9 cellular contexts compared by ENCODE assay signal in the genomic region with DNA sequence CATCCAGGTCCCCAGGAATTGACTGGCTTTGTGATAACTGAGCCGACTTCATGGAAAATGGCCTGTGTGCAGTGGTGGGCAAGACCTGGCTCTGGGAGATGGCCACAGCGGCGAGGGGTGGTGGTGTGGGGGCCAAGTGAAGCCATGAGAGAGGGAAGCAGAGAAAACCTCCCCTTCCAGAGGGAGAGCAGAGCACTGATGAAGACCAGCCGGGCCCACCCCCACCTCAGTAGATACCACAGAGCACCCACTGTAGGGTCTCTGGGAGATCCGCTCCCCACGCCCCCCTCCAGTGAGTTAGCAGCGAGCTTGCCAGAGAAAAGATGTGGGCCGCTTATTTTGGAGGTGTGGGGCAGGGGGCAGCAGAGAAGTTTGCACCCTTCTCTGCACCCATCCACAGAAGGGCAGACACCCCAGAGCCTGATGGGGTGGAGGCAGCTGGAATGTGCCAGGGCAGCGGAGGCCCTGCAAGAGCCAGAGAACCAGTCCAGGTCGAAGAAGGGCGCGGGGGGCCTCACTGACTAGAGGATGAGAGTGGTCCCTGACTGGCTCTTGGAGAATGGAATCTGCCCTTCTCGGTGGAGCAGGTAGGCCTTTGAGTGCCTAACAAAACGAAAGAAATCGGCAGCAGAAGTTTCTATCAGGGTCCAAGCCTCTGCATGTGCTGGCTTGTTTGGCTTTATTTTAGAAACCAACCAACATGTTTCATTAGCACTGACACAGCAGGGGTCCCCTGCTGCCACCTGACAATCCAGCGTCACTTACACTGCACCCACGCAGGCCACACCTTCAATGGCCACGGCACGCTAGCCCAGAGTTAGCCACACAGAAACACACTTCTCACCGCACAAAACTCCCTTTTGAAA. TPM values are rescaled to one million over a fixed set of nuclear protein-coding genes. Genes with fewer than 3 reads are reported as not detected.
DNase-seq lines count a peak whose midpoint lies in the region; ATAC-seq, FAIRE-seq and TF ChIP-seq lines count a peak whose summit lies in the region.
"Had no signal": no experiment of that assay in that cellular context is flagged by ENCODE, and none has a peak within 500 bp of the region (broad histone marks: within the 10 kb centered on the region; RNA-seq: fewer than 3 reads in every experiment).

No MANE protein-coding gene starts in this region.

- peak overlapping the region; percentile 18 for H3K27ac ChIP-seq in keratinocyte (ENCODE audit: control insufficient read depth, insufficient read depth, low read length)
- H3K27ac ChIP-seq in thymus (ENCODE audit: low read depth) = peak overlapping the region; percentile 74

- H2AFZ ChIP-seq in keratinocyte (ENCODE audit: control insufficient read depth, low read length) = peak overlapping the region; percentile 67

- H3K4me3 ChIP-seq in keratinocyte (ENCODE audit: control insufficient read depth in 2 of 3, extremely low read depth in 1 of 3, insufficient read depth in 2 of 3, low read depth in 1 of 3, low read length in 3 of 3) (peak overlapping the region in 1 of 3 experiments; percentile 5), thymus (ENCODE audit: low read length) (no peak overlapping the region)

- H3K36me3 ChIP-seq in keratinocyte (ENCODE audit: control insufficient read depth in 2 of 2, extremely low read depth in 1 of 2, insufficient read depth in 2 of 2, low read length in 2 of 2) = no peaks in the 10 kb centered on the region
- no peaks in the 10 kb centered on the region for H3K36me3 ChIP-seq in thymus (ENCODE audit: control insufficient read depth, insufficient read depth)

- H3K9me3 Mint-ChIP-seq in activated T-cell treated with anti-CD3 and anti-CD28 coated beads, Interleukin-2, amount 50 U/mL, for 4 hours = no peaks in the 10 kb centered on the region
- no peaks in the 10 kb centered on the region for H3K9me3 Mint-ChIP-seq in activated CD4-positive, alpha-beta memory T cell treated with anti-CD3 and anti-CD28 coated beads, Interleukin-2, amount 10 ng/mL, durations not matched to agents 7 days and 5 days

- FAIRE-seq in keratinocyte (lab: Jason Lieb, UNC) = no peak

- H3K9me3 ChIP-seq in keratinocyte (ENCODE audit: control insufficient read depth, low read depth, low read length) (no peaks in the 10 kb centered on the region), thymus (ENCODE audit: control insufficient read depth) (no peaks in the 10 kb centered on the region)

- no peaks in the 10 kb centered on the region for H3K79me2 ChIP-seq in keratinocyte (ENCODE audit: control insufficient read depth, insufficient read depth, low read length)

- CTCF ChIA-PET in activated CD4-positive, alpha-beta memory T cell treated with anti-CD3 and anti-CD28 coated beads, Interleukin-2, amount 10 ng/mL, durations not matched to agents 7 days and 5 days (lab: Charles Lee) = no interaction called here

- H4K20me1 ChIP-seq in keratinocyte (ENCODE audit: control insufficient read depth, extremely low read depth, insufficient read depth, low read length) = no peaks in the 10 kb centered on the region

- H3K4me3 Mint-ChIP-seq in activated T-cell treated with anti-CD3 and anti-CD28 coated beads, Interleukin-2, amount 50 U/mL, for 4 hours = peak overlapping the region; percentile 72
- peak overlapping the region; percentile 67 for H3K4me3 Mint-ChIP-seq in activated CD4-positive, alpha-beta memory T cell treated with anti-CD3 and anti-CD28 coated beads, Interleukin-2, amount 10 ng/mL, durations not matched to agents 7 days and 5 days

- H3K4me2 ChIP-seq in keratinocyte (ENCODE audit: control insufficient read depth, extremely low read depth, insufficient read depth, low read depth, low read length) = peak overlapping the region; percentile 65

- no peaks in the 10 kb centered on the region for H3K27me3 Mint-ChIP-seq in activated T-cell treated with anti-CD3 and anti-CD28 coated beads, Interleukin-2, amount 50 U/mL, for 4 hours (ENCODE audit: low read depth)
- H3K27me3 Mint-ChIP-seq in activated CD4-positive, alpha-beta memory T cell treated with anti-CD3 and anti-CD28 coated beads, Interleukin-2, amount 10 ng/mL, durations not matched to agents 7 days and 5 days = no peaks in the 10 kb centered on the region

- POLR2A ChIA-PET in activated CD4-positive, alpha-beta memory T cell treated with anti-CD3 and anti-CD28 coated beads, Interleukin-2, amount 10 ng/mL, durations not matched to agents 7 days and 5 days (lab: Charles Lee) = no interaction called here

- no peak for DNase-seq in activated T-cell treated with anti-CD3 and anti-CD28 coated beads, Interleukin-2, amount 50 U/mL, for 4 hours
- DNase-seq in activated T-cell treated with anti-CD3 and anti-CD28 coated beads, Interleukin-2, amount 50 U/mL, for 48 hours = no peak
- DNase-seq in activated CD4-positive, alpha-beta memory T cell treated with anti-CD3 and anti-CD28 coated beads, Interleukin-2, amount 10 ng/mL, durations not matched to agents 7 days and 5 days = no peak
- DNase-seq in keratinocyte (ENCODE audit: low read depth, low spot score) (no peak), pons (ENCODE audit: low spot score) (no peak), 8988T (no peak), T-helper 9 cell (no peak)
- DNase-seq: NCI-H1048 had no signal

- peaks cover 28% of the 10 kb centered on the region for H3K4me1 ChIP-seq in keratinocyte (ENCODE audit: control insufficient read depth, extremely low read depth, insufficient read depth, low read length)
- peaks cover 24% of the 10 kb centered on the region for H3K4me1 ChIP-seq in thymus (ENCODE audit: control insufficient read depth, insufficient read depth, low read length)

- H3K9ac ChIP-seq in keratinocyte (ENCODE audit: control insufficient read depth, extremely low read depth, insufficient read depth, low read length) = peak overlapping the region; percentile 57

- peak overlapping the region; percentile 47 for H3K27ac Mint-ChIP-seq in activated CD4-positive, alpha-beta memory T cell treated with anti-CD3 and anti-CD28 coated beads, Interleukin-2, amount 10 ng/mL, durations not matched to agents 7 days and 5 days

- dilution Hi-C loops in keratinocyte (cut with MboI; ENCODE audit: extremely low pct_ligation_motif_present, low sequenced_read_pairs) = no loop called here

- no peaks in the 10 kb centered on the region for H3K27me3 ChIP-seq in keratinocyte (ENCODE audit: control insufficient read depth, extremely low read depth, insufficient read depth, low read length)
- no peaks in the 10 kb centered on the region for H3K27me3 ChIP-seq in thymus (ENCODE audit: control insufficient read depth, insufficient read depth)

- peaks cover 12% of the 10 kb centered on the region for H3K4me1 Mint-ChIP-seq in activated T-cell treated with anti-CD3 and anti-CD28 coated beads, Interleukin-2, amount 50 U/mL, for 4 hours (ENCODE audit: low read depth)
- H3K4me1 Mint-ChIP-seq in activated CD4-positive, alpha-beta memory T cell treated with anti-CD3 and anti-CD28 coated beads, Interleukin-2, amount 10 ng/mL, durations not matched to agents 7 days and 5 days = peaks cover 9% of the 10 kb centered on the region

- WGBS in thymus = 95% methylated on average over 20 of the region's 20 CpGs

- no peak for ATAC-seq in activated T-cell treated with anti-CD3 and anti-CD28 coated beads, Interleukin-2, amount 50 U/mL, for 4 hours

- H3K36me3 Mint-ChIP-seq in activated T-cell treated with anti-CD3 and anti-CD28 coated beads, Interleukin-2, amount 50 U/mL, for 4 hours (ENCODE audit: insufficient read depth) = no peaks in the 10 kb centered on the region
- no peaks in the 10 kb centered on the region for H3K36me3 Mint-ChIP-seq in activated CD4-positive, alpha-beta memory T cell treated with anti-CD3 and anti-CD28 coated beads, Interleukin-2, amount 10 ng/mL, durations not matched to agents 7 days and 5 days (ENCODE audit: low read depth)

- no peak for TF ChIP-seq CTCF in keratinocyte (optimal IDR thresholded peaks at IDR 0.05 in 1 of 3, IDR thresholded peaks at IDR 0.05 in 1 of 3, conservative IDR thresholded peaks at IDR 0.05 in 1 of 3; ENCODE audit: extremely low read depth in 1 of 3, insufficient read depth in 2 of 3, low read length in 3 of 3)

- no peaks in the 10 kb centered on the region for H3K9me1 ChIP-seq in keratinocyte (ENCODE audit: control insufficient read depth, extremely low read depth, insufficient read depth, low read length)

RNA-seq across cellular contexts. Expression of a gene that starts 28.3 kb away (rescaled TPM):
- total RNA-seq in activated T-cell treated with anti-CD3 and anti-CD28 coated beads, Interleukin-2, amount 50 U/mL, for 4 hours = 1 to 10 TPM in 2 of 3 donors, under 1 TPM in 1; 0.79 to 2.7 (median 1.9) TPM
- 1 to 10 TPM; 5.1 to 6.1 TPM for total RNA-seq in activated CD4-positive, alpha-beta memory T cell treated with anti-CD3 and anti-CD28 coated beads, Interleukin-2, amount 10 ng/mL, durations not matched to agents 7 days and 5 days
- polyA plus RNA-seq in keratinocyte = 6.0 to 10.7 TPM (median 8.1 TPM) in 3 replicates
- polyA plus RNA-seq in keratinocyte (2011; ENCODE audit: low read depth) = 0.71 TPM
- 3.9 and 6.4 TPM in 2 replicates for polyA plus RNA-seq in keratinocyte (2011; cell fraction: cytosol; rRNA removed)
- polyA plus RNA-seq in keratinocyte (2011; cell fraction: nucleus; rRNA removed) = 20.5 and 24.9 TPM in 2 replicates
- 1.1 and 12.4 TPM in 2 replicates for polyA plus RNA-seq in keratinocyte (2012; ENCODE audit: low replicate concordance)
- 5.4 to 15.2 TPM (median 5.5 TPM) in 3 replicates for polyA minus RNA-seq in keratinocyte
- polyA minus RNA-seq in keratinocyte (2011; cell fraction: cytosol; rRNA and poly(A)+ RNA removed) = 14.6 TPM
- 25.5 and 33.5 TPM in 2 replicates for polyA minus RNA-seq in keratinocyte (2011; cell fraction: nucleus; rRNA and poly(A)+ RNA removed)
- 3.2 TPM for polyA plus RNA-seq in thymus

RNA-seq across cellular contexts. Expression of a gene that starts 32.7 kb away (rescaled TPM):
- under 1 TPM; 0.34 to 0.82 (median 0.61) TPM for total RNA-seq in activated T-cell treated with anti-CD3 and anti-CD28 coated beads, Interleukin-2, amount 50 U/mL, for 4 hours
- 1 to 10 TPM; 1.7 to 1.8 TPM for total RNA-seq in activated CD4-positive, alpha-beta memory T cell treated with anti-CD3 and anti-CD28 coated beads, Interleukin-2, amount 10 ng/mL, durations not matched to agents 7 days and 5 days
- polyA plus RNA-seq in keratinocyte = 1.4 to 2.1 TPM (median 1.5 TPM) in 3 replicates
- polyA plus RNA-seq in keratinocyte (2011; ENCODE audit: low read depth) = 0.77 TPM
- polyA plus RNA-seq in keratinocyte (2011; cell fraction: cytosol; rRNA removed) = 1.3 and 1.5 TPM in 2 replicates
- 10.3 and 13.3 TPM in 2 replicates for polyA plus RNA-seq in keratinocyte (2011; cell fraction: nucleus; rRNA removed)
- polyA plus RNA-seq in keratinocyte (2012; ENCODE audit: low replicate concordance) = 1.7 and 2.0 TPM in 2 replicates
- 1.5 to 2.2 TPM (median 1.9 TPM) in 3 replicates for polyA minus RNA-seq in keratinocyte
- polyA minus RNA-seq in keratinocyte (2011; cell fraction: cytosol; rRNA and poly(A)+ RNA removed) = 2.3 TPM
- 2.1 and 4.2 TPM in 2 replicates for polyA minus RNA-seq in keratinocyte (2011; cell fraction: nucleus; rRNA and poly(A)+ RNA removed)
- polyA plus RNA-seq in thymus = 3.4 TPM

RNA-seq across cellular contexts. Expression of a gene that starts 59.0 kb away (rescaled TPM):
- 100 to 1,000 TPM; 132 to 138 (median 134) TPM for total RNA-seq in activated T-cell treated with anti-CD3 and anti-CD28 coated beads, Interleukin-2, amount 50 U/mL, for 4 hours
- 10 to 100 TPM; 54.6 to 55.6 TPM for total RNA-seq in activated CD4-positive, alpha-beta memory T cell treated with anti-CD3 and anti-CD28 coated beads, Interleukin-2, amount 10 ng/mL, durations not matched to agents 7 days and 5 days
- 54.8 to 71.4 TPM (median 58.8 TPM) in 3 replicates for polyA plus RNA-seq in keratinocyte
- 117 TPM for polyA plus RNA-seq in keratinocyte (2011; ENCODE audit: low read depth)
- polyA plus RNA-seq in keratinocyte (2011; cell fraction: cytosol; rRNA removed) = 79.6 and 86.6 TPM in 2 replicates
- polyA plus RNA-seq in keratinocyte (2011; cell fraction: nucleus; rRNA removed) = 53.7 and 67.3 TPM in 2 replicates
- polyA plus RNA-seq in keratinocyte (2012; ENCODE audit: low replicate concordance) = 55.0 and 65.5 TPM in 2 replicates
- 20.1 to 50.6 TPM (median 21.3 TPM) in 3 replicates for polyA minus RNA-seq in keratinocyte
- polyA minus RNA-seq in keratinocyte (2011; cell fraction: cytosol; rRNA and poly(A)+ RNA removed) = 26.7 TPM
- polyA minus RNA-seq in keratinocyte (2011; cell fraction: nucleus; rRNA and poly(A)+ RNA removed) = 8.3 and 16.7 TPM in 2 replicates
- 77.5 TPM for polyA plus RNA-seq in thymus
